Comparison of ENCODE assay signal across 9 cellular contexts in the genomic region with DNA sequence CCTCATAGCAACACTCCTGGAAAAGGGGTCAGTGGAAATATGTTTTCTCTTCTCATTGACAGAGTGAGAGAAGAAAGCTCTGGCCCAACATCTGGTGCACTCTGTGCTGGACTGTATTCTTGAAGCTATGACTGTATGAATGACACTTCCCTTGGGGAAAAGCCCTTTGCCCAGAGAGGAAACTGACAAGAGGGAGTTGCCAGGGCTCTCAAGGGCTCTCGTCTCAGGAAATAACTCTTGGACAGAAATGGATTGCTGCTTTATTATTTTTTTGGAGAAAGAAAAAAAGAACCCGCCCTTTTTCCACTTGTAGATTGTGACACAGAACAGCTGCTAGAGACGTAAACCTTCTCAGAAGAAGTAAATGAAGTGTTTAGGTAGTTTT. TPM values are rescaled to one million over a fixed set of nuclear protein-coding genes. Genes with fewer than 3 reads are reported as not detected.
DNase-seq lines count a peak whose midpoint lies in the region; ATAC-seq and TF ChIP-seq lines count a peak whose summit lies in the region.
"Had no signal": no experiment of that assay in that cellular context is flagged by ENCODE, and none has a peak within 500 bp of the region (broad histone marks: within the 10 kb centered on the region; RNA-seq: fewer than 3 reads in every experiment).

No MANE protein-coding gene starts in this region.

- no peak for TF ChIP-seq EP300 in gastroesophageal sphincter (IDR thresholded peaks at IDR 0.05)

- 2 to 27% methylated on average over 3 of the region's 3 CpGs for WGBS in gastroesophageal sphincter (ENCODE audit: low coverage in 1 of 2), 2 donors

- TF ChIP-seq POLR2A in gastroesophageal sphincter (IDR thresholded peaks at IDR 0.05): no peak

- peaks cover 0 to 32% (median 4%) of the 10 kb centered on the region in 3 donors for H3K4me1 ChIP-seq in gastroesophageal sphincter

- TF ChIP-seq CTCF in gastroesophageal sphincter (IDR thresholded peaks at IDR 0.05): no peak

- DNase-seq in NCI-H1092 treated with DMSO at 0.1 percent for 48 hours (lab: John Stamatoyannopoulos, UW): peak; percentile 29
- no peak for DNase-seq in sciatic nerve (ENCODE audit: low spot score)
- no peak for DNase-seq in NCI-H2171 (lab: John Stamatoyannopoulos, UW)
- DNase-seq in COLO829 (ENCODE audit: low spot score): no peak
- DNase-seq: NK-92 treated with Interleukin-12 subunit alpha and Interleukin-12 subunit beta, amount 100 ng/mL, for 24 hours had no signal

- H3K4me3 ChIP-seq in GM08714 (ENCODE audit: low read length): peak overlapping the region; percentile 34; the same call in 1 of the 2 replicates
- no peak overlapping the region for H3K4me3 ChIP-seq in gastroesophageal sphincter

- peaks cover 0 to 13% (median 0%) of the 10 kb centered on the region in 3 donors for H3K9me3 ChIP-seq in gastroesophageal sphincter

- peak; percentile 89 for ATAC-seq in gastroesophageal sphincter
- peak; percentile 55 for ATAC-seq in sciatic nerve
- no peak for ATAC-seq in HG03342 (IDR thresholded peaks at IDR 0.05; ENCODE audit: unreplicated experiment)
- no peak for ATAC-seq in GM19324 (IDR thresholded peaks at IDR 0.05; ENCODE audit: low FRiP score, unreplicated experiment)

- no peaks in the 10 kb centered on the region for H3K27me3 ChIP-seq in gastroesophageal sphincter

- no peaks in the 10 kb centered on the region for H3K36me3 ChIP-seq in gastroesophageal sphincter

- H3K27ac ChIP-seq in gastroesophageal sphincter: peak overlapping the region in 1 of 4 donors; percentile 14

- intact Hi-C loops in sciatic nerve (cut with DNase I): no loop called here

RNA-seq across cellular contexts. Expression of a gene that starts 11.4 kb away (rescaled TPM):
- total RNA-seq in gastroesophageal sphincter (10 to 100 TPM; 32.2 to 65.2 (median 51.0) TPM), sciatic nerve (90.8 TPM)

Comparison
In these comparisons a context has a peak if more than half of its experiments do, and no peak if none do; other contexts are left out.
1. ATAC-seq: peak in gastroesophageal sphincter (single experiment) and sciatic nerve (single experiment); none in HG03342 (single experiment) and GM19324 (single experiment).